18 cellular contexts compared by ENCODE assay signal in the genomic region with DNA sequence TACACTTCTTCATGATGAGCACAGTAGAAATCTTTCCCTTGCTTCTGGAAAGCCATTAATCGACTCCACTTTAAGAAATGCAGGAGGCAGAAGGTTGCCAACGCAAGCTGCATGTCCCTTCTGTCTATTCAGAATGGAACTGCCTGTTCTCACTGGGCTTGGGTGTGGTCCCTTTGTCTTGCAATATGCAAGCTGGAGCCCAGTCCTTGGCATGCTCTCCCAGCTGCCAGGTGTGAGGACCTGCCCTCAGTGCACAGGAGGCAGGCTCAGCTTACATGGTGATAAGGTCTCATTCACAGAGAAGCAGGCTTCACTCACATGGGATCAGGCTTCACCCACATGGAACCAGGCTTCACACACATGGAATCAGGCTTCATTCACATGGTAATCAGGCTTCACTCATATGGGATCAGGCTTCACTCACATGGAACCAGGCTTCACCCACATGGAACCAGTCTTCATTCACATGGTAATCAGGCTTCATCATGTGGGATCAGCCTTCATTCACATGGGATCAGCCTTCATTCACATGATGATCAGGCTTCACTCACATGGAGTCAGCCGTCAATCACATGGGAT. TPM values are rescaled to one million over a fixed set of nuclear protein-coding genes. Genes with fewer than 3 reads are reported as not detected.
DNase-seq lines count a peak whose midpoint lies in the region; ATAC-seq and TF ChIP-seq lines count a peak whose summit lies in the region.
"Had no signal": no experiment of that assay in that cellular context is flagged by ENCODE, and none has a peak within 500 bp of the region (broad histone marks: within the 10 kb centered on the region; RNA-seq: fewer than 3 reads in every experiment).

No MANE protein-coding gene starts in this region.

- H3K4me3 ChIP-seq in breast epithelium, result no peak overlapping the region
- no peak overlapping the region for H3K4me3 ChIP-seq in colonic mucosa
- no peak overlapping the region for H3K4me3 ChIP-seq in upper lobe of right lung
- H3K4me3 ChIP-seq: left lung, smooth muscle cell had no signal

- intact Hi-C loops in MCF 10A (cut with micrococcal nuclease) (loop anchor here (10.0 kb wide), 2 partner anchors 228 to 388 kb away; no protein-coding TSS in a partner anchor), breast epithelium (cut with DNase I; ENCODE audit: low total_unique reads) (loop anchor here (5.0 kb wide), 1 partner anchor 1625 kb away; no protein-coding TSS in a partner anchor), colonic mucosa (cut with DNase I) (loop anchor here (10.0 kb wide), 2 partner anchors 378 to 988 kb away; no protein-coding TSS in a partner anchor), upper lobe of right lung (cut with DNase I) (no loop called here)

- no peaks in the 10 kb centered on the region for H3K9me3 Mint-ChIP-seq in MCF 10A (ENCODE audit: unreplicated experiment)
- H3K9me3 Mint-ChIP-seq: activated T-cell treated with anti-CD3 and anti-CD28 coated beads, Interleukin-2, amount 50 U/mL, for 4 hours; CD4-positive, alpha-beta T cell; stimulated activated naive B cell treated with anti-CD40 and anti-IgM and Interleukin-4, amounts not matched to agents 10 μg/mL and 1 μg/mL and 100 μg/mL, for 72 hours had no signal

- no TSS peak for BruUV-seq in MCF 10A (replicated peaks; lab: Mats Ljungman, UMichigan)

- ATAC-seq in upper lobe of right lung (peak; percentile 52), GM21360 (IDR thresholded peaks at IDR 0.05; ENCODE audit: unreplicated experiment) (no peak)
- ATAC-seq: activated T-cell treated with anti-CD3 and anti-CD28 coated beads, Interleukin-2, amount 50 U/mL, for 4 hours; HCT116; left lung; stimulated activated naive B cell treated with anti-CD40 and anti-IgM and Interleukin-4, amounts not matched to agents 10 μg/mL and 1 μg/mL and 100 μg/mL, for 72 hours had no signal

- peaks cover 35% of the 10 kb centered on the region for H3K4me1 Mint-ChIP-seq in MCF 10A (ENCODE audit: insufficient read depth, unreplicated experiment)
- H3K4me1 Mint-ChIP-seq: stimulated activated naive B cell treated with anti-CD40 and anti-IgM and Interleukin-4, amounts not matched to agents 10 μg/mL and 1 μg/mL and 100 μg/mL, for 72 hours had no signal

- H3K27me3 ChIP-seq in breast epithelium (no peaks in the 10 kb centered on the region), colonic mucosa (no peaks in the 10 kb centered on the region), upper lobe of right lung (no peaks in the 10 kb centered on the region)

- H3K9ac ChIP-seq in colonic mucosa (ENCODE audit: low read depth in 2 of 2, low read length in 2 of 2), result no peak overlapping the region
- H3K9ac ChIP-seq: parathyroid adenoma had no signal

- no peak for TF ChIP-seq CTCF in MCF 10A (IDR thresholded peaks at IDR 0.05; ENCODE audit: unreplicated experiment)
- no peak for TF ChIP-seq CTCF in breast epithelium (IDR thresholded peaks at IDR 0.05)
- TF ChIP-seq CTCF in colonic mucosa (IDR thresholded peaks at IDR 0.05), result no peak
- TF ChIP-seq CTCF in upper lobe of right lung (IDR thresholded peaks at IDR 0.05), result no peak

- H3K36me3 Mint-ChIP-seq in MCF 10A (ENCODE audit: insufficient read depth, unreplicated experiment), result no peaks in the 10 kb centered on the region
- H3K36me3 Mint-ChIP-seq: activated naive CD8-positive, alpha-beta T cell; stimulated activated naive B cell treated with anti-CD40 and anti-IgM and Interleukin-4, amounts not matched to agents 10 μg/mL and 1 μg/mL and 100 μg/mL, for 72 hours had no signal

- H3K27ac ChIP-seq in breast epithelium (no peak overlapping the region), colonic mucosa (no peak overlapping the region), upper lobe of right lung (no peak overlapping the region)
- H3K27ac ChIP-seq: left lung, parathyroid adenoma had no signal

- H3K36me3 ChIP-seq in breast epithelium (no peaks in the 10 kb centered on the region), colonic mucosa (no peaks in the 10 kb centered on the region), upper lobe of right lung (no peaks in the 10 kb centered on the region)
- H3K36me3 ChIP-seq: left lung had no signal

- no peaks in the 10 kb centered on the region for H3K27me3 Mint-ChIP-seq in MCF 10A (ENCODE audit: insufficient read depth, unreplicated experiment)

- peak overlapping the region; percentile 36 for H3K27ac Mint-ChIP-seq in MCF 10A (ENCODE audit: low read depth, unreplicated experiment)
- H3K27ac Mint-ChIP-seq: activated naive CD8-positive, alpha-beta T cell; CD4-positive, alpha-beta T cell; stimulated activated naive B cell treated with anti-CD40 and anti-IgM and Interleukin-4, amounts not matched to agents 10 μg/mL and 1 μg/mL and 100 μg/mL, for 72 hours had no signal

- CTCF ChIA-PET in MCF 10A (lab: Yijun Ruan, JAX), result interaction anchor here (0.5 to 1.0 kb wide), 8 partner anchors 42 to 842 kb away, joined by 3 to 7 read pairs (median 4); no protein-coding TSS in a partner anchor

- DNase-seq in MCF 10A (ENCODE audit: unreplicated experiment) (peak; percentile 71), breast epithelium (ENCODE audit: low spot score in 2 of 2) (no peak), NCI-H2196 (lab: John Stamatoyannopoulos, UW; ENCODE audit: unreplicated experiment) (peak; percentile 80), colonic mucosa (peak; percentile 34), upper lobe of right lung (no peak), SKM-1 (lab: John Stamatoyannopoulos, UW; ENCODE audit: unreplicated experiment) (no peak), T-helper 2 cell (no peak)
- DNase-seq: activated CD4-positive, alpha-beta T cell treated with anti-CD3 and anti-CD28 coated beads, Interleukin-2, amount 50 U/mL, for 1 hour; activated T-cell treated with anti-CD3 and anti-CD28 coated beads, Interleukin-2, amount 50 U/mL, for 4 hours; CD4-positive, alpha-beta T cell; left lung; MV-4-11; stimulated activated naive B cell treated with anti-CD40 and anti-IgM and Interleukin-4, amounts not matched to agents 10 μg/mL and 1 μg/mL and 100 μg/mL, for 72 hours had no signal

- POLR2A ChIA-PET in MCF 10A (lab: Yijun Ruan, JAX), result interaction anchor here (0.5 to 1.9 kb wide), 10 partner anchors 13 to 1555 kb away, joined by 3 to 17 read pairs (median 4); a partner anchor contains a TSS

- H3K4me3 Mint-ChIP-seq in MCF 10A (ENCODE audit: unreplicated experiment), result peak overlapping the region; percentile 32
- H3K4me3 Mint-ChIP-seq: activated naive CD8-positive, alpha-beta T cell; activated T-cell treated with anti-CD3 and anti-CD28 coated beads, Interleukin-2, amount 50 U/mL, for 4 hours; CD4-positive, alpha-beta T cell; stimulated activated naive B cell treated with anti-CD40 and anti-IgM and Interleukin-4, amounts not matched to agents 10 μg/mL and 1 μg/mL and 100 μg/mL, for 72 hours had no signal

- no peak for TF ChIP-seq POLR2A in breast epithelium (IDR thresholded peaks at IDR 0.05)

- H3K9me3 ChIP-seq in breast epithelium, result no peaks in the 10 kb centered on the region
- no peaks in the 10 kb centered on the region for H3K9me3 ChIP-seq in colonic mucosa
- no peaks in the 10 kb centered on the region for H3K9me3 ChIP-seq in upper lobe of right lung
- H3K9me3 ChIP-seq: left lung had no signal

- H3K4me1 ChIP-seq in breast epithelium (no peaks in the 10 kb centered on the region), colonic mucosa (no peaks in the 10 kb centered on the region), upper lobe of right lung (no peaks in the 10 kb centered on the region)
- H3K4me1 ChIP-seq: left lung, parathyroid adenoma had no signal

RNA-seq across cellular contexts. Expression of a gene that starts 59.2 kb away (rescaled TPM):
- total RNA-seq in MCF 10A (2022) (41.6 and 46.1 TPM in 2 replicates), breast epithelium (100 to 1,000 TPM in 1 of 3 donors, 10 to 100 TPM in 2; 82.9 to 118 (median 100.0) TPM), colonic mucosa (10 to 100 TPM; 31.3 to 40.3 TPM), upper lobe of right lung (48.1 TPM)

Comparison
In these comparisons a context has a peak if more than half of its experiments do, and no peak if none do; other contexts are left out.
1. DNase-seq: peak in MCF 10A (single experiment), NCI-H2196 (single experiment) and colonic mucosa (single experiment); none in breast epithelium (0 of 2), upper lobe of right lung (single experiment), SKM-1 (single experiment) and T-helper 2 cell (0 of 5).